12 cellular contexts compared by ENCODE assay signal in the genomic region with DNA sequence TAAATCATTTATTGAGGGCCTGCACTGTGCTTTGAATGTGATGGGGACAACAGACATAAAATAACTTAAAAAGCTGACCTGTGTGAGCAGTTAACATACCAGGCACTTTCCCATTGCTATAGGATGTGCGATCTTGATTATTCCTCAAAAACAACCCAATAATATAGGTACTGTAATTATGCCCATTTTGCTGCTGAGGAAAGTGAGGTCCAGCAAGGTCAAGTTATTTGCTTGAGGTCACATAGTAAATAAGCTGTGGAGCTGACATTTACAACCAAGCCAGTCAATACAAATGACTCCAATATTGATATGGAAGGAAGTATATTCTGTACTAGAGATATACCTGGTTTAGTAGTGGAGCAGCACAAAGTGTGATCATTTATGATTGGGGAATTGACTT.
"Had no signal": no experiment of that assay in that cellular context is flagged by ENCODE, and none has a peak within 500 bp of the region (broad histone marks: within the 10 kb centered on the region; RNA-seq: fewer than 3 reads in every experiment).

No MANE protein-coding gene starts in this region.

- DNase-seq: activated CD4-positive, alpha-beta T cell treated with anti-CD3 and anti-CD28 coated beads for 1 hour; activated CD4-positive, alpha-beta T cell treated with anti-CD3 and anti-CD28 coated beads, Interleukin-2, amount 50 U/mL, for 48 hours; activated gamma-delta T cell treated with Interleukin-2 at 50 U/mL for 16 hours; activated naive CD8-positive, alpha-beta T cell treated with anti-CD3 and anti-CD28 coated beads for 36 hours; activated T-cell treated with anti-CD3 and anti-CD28 coated beads, Interleukin-2, amount 50 U/mL, for 48 hours; pancreas had no signal

- H3K9ac ChIP-seq: neural progenitor cell had no signal

- ATAC-seq: stimulated activated memory B cell treated with anti-CD40 and anti-IgM and Interleukin-4, amounts not matched to agents 10 μg/mL and 1 μg/mL and 100 μg/mL, for 72 hours had no signal

- H3K4me2 ChIP-seq: hepatocyte, neural progenitor cell had no signal

- FAIRE-seq: endometrium, pancreas had no signal

- H3K27ac ChIP-seq: neural progenitor cell had no signal

- H3K4me3 ChIP-seq: breast epithelium, hepatocyte, neural progenitor cell, pancreas, tibial nerve had no signal

- H2AFZ ChIP-seq: hepatocyte, neural progenitor cell had no signal

- H3K36me3 ChIP-seq: neural progenitor cell, pancreas had no signal

- H3K27me3 ChIP-seq: breast epithelium, hepatocyte, neural progenitor cell, pancreas, tibial nerve had no signal

- H3K9me3 ChIP-seq: breast epithelium, pancreas, tibial nerve had no signal
